9 cellular contexts compared by ENCODE assay signal in the genomic region with DNA sequence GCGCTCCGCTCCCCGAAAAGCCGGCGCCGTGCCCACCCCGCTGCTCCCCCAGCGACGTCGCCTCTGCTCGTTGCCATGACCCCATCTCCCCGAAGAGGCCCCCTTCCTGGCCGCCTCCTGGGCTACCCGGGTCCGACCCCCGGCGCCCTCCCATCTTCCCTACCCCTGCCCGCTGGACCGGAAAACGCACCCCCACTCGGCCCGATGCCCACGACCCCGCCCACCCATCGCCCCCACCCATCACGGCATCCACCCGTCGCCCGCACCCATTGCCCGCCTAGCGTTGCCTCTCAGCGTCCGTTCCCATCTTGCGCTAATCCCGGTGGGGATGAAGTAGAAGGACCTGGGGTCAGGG. TPM values are rescaled to one million over a fixed set of nuclear protein-coding genes. Genes with fewer than 3 reads are reported as not detected.
DNase-seq lines count a peak whose midpoint lies in the region; ATAC-seq, FAIRE-seq and TF ChIP-seq lines count a peak whose summit lies in the region.
"Had no signal": no experiment of that assay in that cellular context is flagged by ENCODE, and none has a peak within 500 bp of the region (broad histone marks: within the 10 kb centered on the region; RNA-seq: fewer than 3 reads in every experiment).

No MANE protein-coding gene starts in this region.

- no peaks in the 10 kb centered on the region for H3K36me3 ChIP-seq in breast epithelium
- peaks cover 58% of the 10 kb centered on the region for H3K36me3 ChIP-seq in mesodermal cell (ENCODE audit: control insufficient read depth, insufficient read depth, low read length)

- FAIRE-seq in A549 (lab: Jason Lieb, UNC): no peak
- FAIRE-seq: endometrium had no signal

- DNase-seq in A549 (ENCODE audit: low read depth in 1 of 2, low spot score in 1 of 2) (no peak), breast epithelium (ENCODE audit: low spot score in 2 of 2) (no peak), Kasumi-1 (lab: John Stamatoyannopoulos, UW) (no peak), KBM-7 (no peak), DMS153 (lab: John Stamatoyannopoulos, UW) (no peak), SKM-1 treated with dmso at 0.1 percent for 144 hours (lab: John Stamatoyannopoulos, UW; ENCODE audit: unreplicated experiment) (no peak)

- TF ChIP-seq EP300 in A549 (IDR thresholded peaks at IDR 0.05): no peak

- POLR2A ChIA-PET in A549 (lab: Yijun Ruan, JAX): no interaction called here

- in situ Hi-C loops in KBM-7 (cut with MboI; ENCODE audit: low pct_unique_long_range_greater_than_20kb, low sequenced_read_pairs): no loop called here

- peak overlapping the region; percentile 98 for H3K4me2 ChIP-seq in A549

- peak overlapping the region; percentile 97 for H3K4me3 ChIP-seq in A549
- peak overlapping the region; percentile 63 to 89 (median 70) for H3K4me3 ChIP-seq in breast epithelium
- H3K4me3 ChIP-seq in mesodermal cell (ENCODE audit: extremely low read depth, insufficient read depth, low read length, poor library complexity, severe bottlenecking): peak overlapping the region; percentile 50

- H3K4me1 ChIP-seq in A549 (peaks cover 12% of the 10 kb centered on the region; the same call in 1 of the 3 replicates), breast epithelium (no peaks in the 10 kb centered on the region), mesodermal cell (ENCODE audit: control insufficient read depth, insufficient read depth, low read length, poor library complexity, severe bottlenecking) (peaks cover 7% of the 10 kb centered on the region)

- intact Hi-C loops in breast epithelium (cut with DNase I; ENCODE audit: low total_unique reads): no loop called here

- peak in 1 of 2 experiments; percentile 5; a peak in 3 of 6 replicates for ATAC-seq in A549
- ATAC-seq in HG02798 (IDR thresholded peaks at IDR 0.05; ENCODE audit: poor library complexity, unreplicated experiment): peak; percentile 3

- no peaks in the 10 kb centered on the region for H3K9me3 ChIP-seq in A549
- H3K9me3 ChIP-seq in breast epithelium: no peaks in the 10 kb centered on the region
- no peaks in the 10 kb centered on the region for H3K9me3 ChIP-seq in mesodermal cell (ENCODE audit: control insufficient read depth, low read length)

- no peak for TF ChIP-seq CTCF in A549 (IDR thresholded peaks at IDR 0.05)
- no peak for TF ChIP-seq CTCF in breast epithelium (IDR thresholded peaks at IDR 0.05)

- H3K27me3 ChIP-seq in breast epithelium: peaks cover 0 to 50% of the 10 kb centered on the region in 2 donors

- H3K27ac ChIP-seq in A549 (peak overlapping the region; percentile 100), breast epithelium (peak overlapping the region; percentile 84 to 96), mesodermal cell (ENCODE audit: low read depth, low read length, severe bottlenecking) (no peak overlapping the region)

- no peak for TF ChIP-seq RAD21 in A549 (conservative IDR thresholded peaks at IDR 0.05 in 1 of 2, IDR thresholded peaks at IDR 0.05 in 1 of 2)

- TF ChIP-seq POLR2A in A549 (IDR thresholded peaks at IDR 0.05; ENCODE audit: low read length): no peak
- no peak for TF ChIP-seq POLR2A in breast epithelium (IDR thresholded peaks at IDR 0.05)

- CTCF ChIA-PET in A549 (lab: Yijun Ruan, JAX): no interaction called here

- WGBS in A549 (ENCODE audit: missing lambda C conversion rate): 0% methylated on average over 3 of the region's 35 CpGs
- 0% methylated on average over 9 of the region's 35 CpGs; no CpG with 5 or more reads in 1 of the 2 experiments for WGBS in mesodermal cell (ENCODE audit: insufficient coverage in 2 of 2), 2 experiments

TF ChIP-seq in A549, 52 proteins besides CTCF, POLR2A, EP300 and RAD21:
- no peak for TF ChIP-seq EHF (CRISPR knock-in tag; IDR thresholded peaks at IDR 0.05)
- no peak for TF ChIP-seq HDAC2 (IDR thresholded peaks at IDR 0.05)
- TF ChIP-seq CHD4 (IDR thresholded peaks at IDR 0.05; ENCODE audit: borderline replicate concordance): no peak
- no peak for TF ChIP-seq POLR2AphosphoS2 (conservative IDR thresholded peaks at IDR 0.05; ENCODE audit: low read length)
- TF ChIP-seq FOXS1 (CRISPR knock-in tag; IDR thresholded peaks at IDR 0.05): no peak
- no peak for TF ChIP-seq HOXB13 (CRISPR knock-in tag; IDR thresholded peaks at IDR 0.05; ENCODE audit: low read depth)
- no peak for TF ChIP-seq MAFK (IDR thresholded peaks at IDR 0.05; ENCODE audit: partially characterized antibody)
- TF ChIP-seq FOSB (CRISPR knock-in tag; IDR thresholded peaks at IDR 0.05): no peak
- TF ChIP-seq HOXA7 (CRISPR knock-in tag; IDR thresholded peaks at IDR 0.05): no peak
- TF ChIP-seq RFX5 (IDR thresholded peaks at IDR 0.05): no peak
- no peak for TF ChIP-seq NFE2L2 (conservative IDR thresholded peaks at IDR 0.05; ENCODE audit: low read length)
- no peak for TF ChIP-seq CHD2 (IDR thresholded peaks at IDR 0.05; ENCODE audit: low read length, partially characterized antibody)
- TF ChIP-seq ZNF302 (CRISPR knock-in tag; IDR thresholded peaks at IDR 0.05): no peak
- TF ChIP-seq, protein P1, sequence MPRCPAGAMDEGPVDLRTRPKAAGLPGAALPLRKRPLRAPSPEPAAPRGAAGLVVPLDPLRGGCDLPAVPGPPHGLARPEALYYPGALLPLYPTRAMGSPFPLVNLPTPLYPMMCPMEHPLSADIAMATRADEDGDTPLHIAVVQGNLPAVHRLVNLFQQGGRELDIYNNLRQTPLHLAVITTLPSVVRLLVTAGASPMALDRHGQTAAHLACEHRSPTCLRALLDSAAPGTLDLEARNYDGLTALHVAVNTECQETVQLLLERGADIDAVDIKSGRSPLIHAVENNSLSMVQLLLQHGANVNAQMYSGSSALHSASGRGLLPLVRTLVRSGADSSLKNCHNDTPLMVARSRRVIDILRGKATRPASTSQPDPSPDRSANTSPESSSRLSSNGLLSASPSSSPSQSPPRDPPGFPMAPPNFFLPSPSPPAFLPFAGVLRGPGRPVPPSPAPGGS (IDR thresholded peaks at IDR 0.05): no peak
- TF ChIP-seq JUNB (IDR thresholded peaks at IDR 0.05): no peak
- no peak for TF ChIP-seq ESRRA (IDR thresholded peaks at IDR 0.05; ENCODE audit: borderline replicate concordance, low read length)
- TF ChIP-seq KDM1A (IDR thresholded peaks at IDR 0.05; ENCODE audit: low read depth): no peak
- TF ChIP-seq SREBF2 (IDR thresholded peaks at IDR 0.05): no peak
- no peak for TF ChIP-seq ZFP36 (IDR thresholded peaks at IDR 0.05; ENCODE audit: borderline replicate concordance, partially characterized antibody)
- TF ChIP-seq CEBPB (IDR thresholded peaks at IDR 0.05): no peak

RNA-seq across cellular contexts. Expression of gene GDI1, which starts 0.4 kb away (rescaled TPM):
- polyA plus RNA-seq in A549 (2011; rRNA removed) (117 and 124 TPM in 2 replicates), A549 (2017; fragmentation: RNase III; extraction: RNeasy Plus Mini Kit Qiagen cat#74134 plus additional on column Dnase treatment) (107 to 131 TPM (median 128 TPM) in 3 replicates)
- 171 and 182 TPM in 2 replicates for polyA plus RNA-seq in A549 (2012; cell fraction: cytosol; rRNA removed)
- polyA plus RNA-seq in A549 (2012; cell fraction: nucleus; rRNA removed): 629 and 657 TPM in 2 replicates
- 94.5 and 122 TPM in 2 replicates for polyA minus RNA-seq in A549 (2011; rRNA and poly(A)+ RNA removed)
- 100 to 1,000 TPM in 1 of 3 donors, 10 to 100 TPM in 2; 94.0 to 105 (median 97.3) TPM for total RNA-seq in breast epithelium
- 185 TPM for polyA plus RNA-seq in mesodermal cell (2013, experiment 1 of 2)
- polyA plus RNA-seq in mesodermal cell (2013, experiment 2 of 2): 155 TPM

RNA-seq across cellular contexts. Expression of gene FAM50A, which starts 6.6 kb away (rescaled TPM):
- 55.1 and 57.8 TPM in 2 replicates for polyA plus RNA-seq in A549 (2011; rRNA removed)
- 84.5 and 102 TPM in 2 replicates for polyA plus RNA-seq in A549 (2012; cell fraction: cytosol; rRNA removed)
- 91.4 and 116 TPM in 2 replicates for polyA plus RNA-seq in A549 (2012; cell fraction: nucleus; rRNA removed)
- 105 to 123 TPM (median 121 TPM) in 3 replicates for polyA plus RNA-seq in A549 (2017; fragmentation: RNase III; extraction: RNeasy Plus Mini Kit Qiagen cat#74134 plus additional on column Dnase treatment)
- 53.1 and 61.2 TPM in 2 replicates for polyA minus RNA-seq in A549 (2011; rRNA and poly(A)+ RNA removed)
- 10 to 100 TPM; 30.7 to 94.4 (median 64.2) TPM for total RNA-seq in breast epithelium
- 85.1 TPM for polyA plus RNA-seq in mesodermal cell (2013, experiment 1 of 2)
- 71.5 TPM for polyA plus RNA-seq in mesodermal cell (2013, experiment 2 of 2)

RNA-seq across cellular contexts. Expression of gene ATP6AP1, which starts 8.9 kb away (rescaled TPM):
- polyA plus RNA-seq in A549 (2011; rRNA removed): 62.6 and 69.6 TPM in 2 replicates
- 71.7 and 96.0 TPM in 2 replicates for polyA plus RNA-seq in A549 (2012; cell fraction: cytosol; rRNA removed)
- polyA plus RNA-seq in A549 (2012; cell fraction: nucleus; rRNA removed): 149 and 187 TPM in 2 replicates
- polyA plus RNA-seq in A549 (2017; fragmentation: RNase III; extraction: RNeasy Plus Mini Kit Qiagen cat#74134 plus additional on column Dnase treatment): 71.3 to 81.7 TPM (median 78.9 TPM) in 3 replicates
- polyA minus RNA-seq in A549 (2011; rRNA and poly(A)+ RNA removed): 78.2 and 80.9 TPM in 2 replicates
- 10 to 100 TPM; 31.5 to 57.1 (median 34.8) TPM for total RNA-seq in breast epithelium
- polyA plus RNA-seq in mesodermal cell (2013, experiment 1 of 2): 141 TPM
- polyA plus RNA-seq in mesodermal cell (2013, experiment 2 of 2): 121 TPM

RNA-seq across cellular contexts. Expression of gene PLXNA3, which starts 20.7 kb away (rescaled TPM):
- polyA plus RNA-seq in A549 (2011; rRNA removed) (3.4 and 5.9 TPM in 2 replicates), A549 (2017; fragmentation: RNase III; extraction: RNeasy Plus Mini Kit Qiagen cat#74134 plus additional on column Dnase treatment) (7.9 to 10.1 TPM (median 9.5 TPM) in 3 replicates)
- 6.0 and 7.8 TPM in 2 replicates for polyA plus RNA-seq in A549 (2012; cell fraction: cytosol; rRNA removed)
- 38.8 and 40.2 TPM in 2 replicates for polyA plus RNA-seq in A549 (2012; cell fraction: nucleus; rRNA removed)
- 10.5 and 13.2 TPM in 2 replicates for polyA minus RNA-seq in A549 (2011; rRNA and poly(A)+ RNA removed)
- 10 to 100 TPM in 2 of 3 donors, 1 to 10 TPM in 1; 6.1 to 10.8 (median 10.1) TPM for total RNA-seq in breast epithelium
- polyA plus RNA-seq in mesodermal cell (2013, experiment 1 of 2): 45.2 TPM
- polyA plus RNA-seq in mesodermal cell (2013, experiment 2 of 2): 47.4 TPM

RNA-seq across cellular contexts. Expression of gene TAFAZZIN, which starts 26.0 kb away (rescaled TPM):
- 32.6 and 36.9 TPM in 2 replicates for polyA plus RNA-seq in A549 (2011; rRNA removed)
- polyA plus RNA-seq in A549 (2012; cell fraction: cytosol; rRNA removed): 35.6 and 45.5 TPM in 2 replicates
- polyA plus RNA-seq in A549 (2012; cell fraction: nucleus; rRNA removed): 150 and 154 TPM in 2 replicates
- polyA plus RNA-seq in A549 (2017; fragmentation: RNase III; extraction: RNeasy Plus Mini Kit Qiagen cat#74134 plus additional on column Dnase treatment): 25.7 to 36.3 TPM (median 34.4 TPM) in 3 replicates
- polyA minus RNA-seq in A549 (2011; rRNA and poly(A)+ RNA removed): 28.0 and 35.3 TPM in 2 replicates
- total RNA-seq in breast epithelium: 10 to 100 TPM; 27.7 to 53.7 (median 44.2) TPM
- 38.4 TPM for polyA plus RNA-seq in mesodermal cell (2013, experiment 1 of 2)
- 28.4 TPM for polyA plus RNA-seq in mesodermal cell (2013, experiment 2 of 2)
